In the genomic region with DNA sequence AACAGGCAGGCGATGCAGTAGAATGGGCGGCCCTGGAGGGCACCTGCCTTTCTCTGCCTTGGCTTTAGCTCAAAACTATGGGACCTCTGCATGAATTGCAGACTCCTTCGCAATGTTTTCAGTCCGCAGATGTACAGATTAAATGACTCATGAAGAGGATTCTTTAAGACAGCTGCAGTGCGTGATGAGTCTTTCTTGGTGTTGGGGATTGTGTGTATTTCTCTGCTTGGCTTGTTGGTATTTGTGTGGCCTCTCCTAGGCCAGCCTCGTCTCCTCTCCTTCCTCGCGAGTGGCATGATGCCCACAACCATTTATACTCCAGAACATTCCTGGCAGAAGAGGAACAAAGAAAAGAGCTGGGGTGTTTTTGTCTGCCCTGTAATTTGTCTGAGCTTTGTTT, we compare ENCODE assay signal across 1 cellular context.
TF ChIP-seq lines count a peak whose summit lies in the region.

No MANE protein-coding gene starts in this region.

TF ChIP-seq in GM23338, 12 proteins besides CTCF, POLR2A, EP300 and RAD21 (continued from another document):
- TF ChIP-seq, protein P1, sequence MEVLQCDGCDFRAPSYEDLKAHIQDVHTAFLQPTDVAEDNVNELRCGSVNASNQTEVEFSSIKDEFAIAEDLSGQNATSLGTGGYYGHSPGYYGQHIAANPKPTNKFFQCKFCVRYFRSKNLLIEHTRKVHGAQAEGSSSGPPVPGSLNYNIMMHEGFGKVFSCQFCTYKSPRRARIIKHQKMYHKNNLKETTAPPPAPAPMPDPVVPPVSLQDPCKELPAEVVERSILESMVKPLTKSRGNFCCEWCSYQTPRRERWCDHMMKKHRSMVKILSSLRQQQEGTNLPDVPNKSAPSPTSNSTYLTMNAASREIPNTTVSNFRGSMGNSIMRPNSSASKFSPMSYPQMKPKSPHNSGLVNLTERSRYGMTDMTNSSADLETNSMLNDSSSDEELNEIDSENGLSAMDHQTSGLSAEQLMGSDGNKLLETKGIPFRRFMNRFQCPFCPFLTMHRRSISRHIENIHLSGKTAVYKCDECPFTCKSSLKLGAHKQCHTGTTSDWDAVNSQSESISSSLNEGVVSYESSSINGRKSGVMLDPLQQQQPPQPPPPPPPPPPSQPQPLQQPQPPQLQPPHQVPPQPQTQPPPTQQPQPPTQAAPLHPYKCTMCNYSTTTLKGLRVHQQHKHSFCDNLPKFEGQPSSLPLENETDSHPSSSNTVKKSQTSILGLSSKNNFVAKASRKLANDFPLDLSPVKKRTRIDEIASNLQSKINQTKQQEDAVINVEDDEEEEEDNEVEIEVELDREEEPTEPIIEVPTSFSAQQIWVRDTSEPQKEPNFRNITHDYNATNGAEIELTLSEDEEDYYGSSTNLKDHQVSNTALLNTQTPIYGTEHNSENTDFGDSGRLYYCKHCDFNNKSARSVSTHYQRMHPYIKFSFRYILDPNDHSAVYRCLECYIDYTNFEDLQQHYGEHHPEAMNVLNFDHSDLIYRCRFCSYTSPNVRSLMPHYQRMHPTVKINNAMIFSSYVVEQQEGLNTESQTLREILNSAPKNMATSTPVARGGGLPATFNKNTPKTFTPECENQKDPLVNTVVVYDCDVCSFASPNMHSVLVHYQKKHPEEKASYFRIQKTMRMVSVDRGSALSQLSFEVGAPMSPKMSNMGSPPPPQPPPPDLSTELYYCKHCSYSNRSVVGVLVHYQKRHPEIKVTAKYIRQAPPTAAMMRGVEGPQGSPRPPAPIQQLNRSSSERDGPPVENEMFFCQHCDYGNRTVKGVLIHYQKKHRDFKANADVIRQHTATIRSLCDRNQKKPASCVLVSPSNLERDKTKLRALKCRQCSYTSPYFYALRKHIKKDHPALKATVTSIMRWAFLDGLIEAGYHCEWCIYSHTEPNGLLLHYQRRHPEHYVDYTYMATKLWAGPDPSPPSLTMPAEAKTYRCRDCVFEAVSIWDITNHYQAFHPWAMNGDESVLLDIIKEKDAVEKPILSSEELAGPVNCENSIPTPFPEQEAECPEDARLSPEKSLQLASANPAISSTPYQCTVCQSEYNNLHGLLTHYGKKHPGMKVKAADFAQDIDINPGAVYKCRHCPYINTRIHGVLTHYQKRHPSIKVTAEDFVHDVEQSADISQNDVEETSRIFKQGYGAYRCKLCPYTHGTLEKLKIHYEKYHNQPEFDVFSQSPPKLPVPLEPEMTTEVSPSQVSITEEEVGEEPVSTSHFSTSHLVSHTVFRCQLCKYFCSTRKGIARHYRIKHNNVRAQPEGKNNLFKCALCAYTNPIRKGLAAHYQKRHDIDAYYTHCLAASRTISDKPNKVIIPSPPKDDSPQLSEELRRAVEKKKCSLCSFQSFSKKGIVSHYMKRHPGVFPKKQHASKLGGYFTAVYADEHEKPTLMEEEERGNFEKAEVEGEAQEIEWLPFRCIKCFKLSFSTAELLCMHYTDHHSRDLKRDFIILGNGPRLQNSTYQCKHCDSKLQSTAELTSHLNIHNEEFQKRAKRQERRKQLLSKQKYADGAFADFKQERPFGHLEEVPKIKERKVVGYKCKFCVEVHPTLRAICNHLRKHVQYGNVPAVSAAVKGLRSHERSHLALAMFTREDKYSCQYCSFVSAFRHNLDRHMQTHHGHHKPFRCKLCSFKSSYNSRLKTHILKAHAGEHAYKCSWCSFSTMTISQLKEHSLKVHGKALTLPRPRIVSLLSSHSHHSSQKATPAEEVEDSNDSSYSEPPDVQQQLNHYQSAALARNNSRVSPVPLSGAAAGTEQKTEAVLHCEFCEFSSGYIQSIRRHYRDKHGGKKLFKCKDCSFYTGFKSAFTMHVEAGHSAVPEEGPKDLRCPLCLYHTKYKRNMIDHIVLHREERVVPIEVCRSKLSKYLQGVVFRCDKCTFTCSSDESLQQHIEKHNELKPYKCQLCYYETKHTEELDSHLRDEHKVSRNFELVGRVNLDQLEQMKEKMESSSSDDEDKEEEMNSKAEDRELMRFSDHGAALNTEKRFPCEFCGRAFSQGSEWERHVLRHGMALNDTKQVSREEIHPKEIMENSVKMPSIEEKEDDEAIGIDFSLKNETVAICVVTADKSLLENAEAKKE (CRISPR knock-in tag; IDR thresholded peaks at IDR 0.05), result no peak
- no peak for TF ChIP-seq NANOG (IDR thresholded peaks at IDR 0.05; ENCODE audit: borderline replicate concordance)
- TF ChIP-seq EZH2 (IDR thresholded peaks at IDR 0.05; ENCODE audit: low read depth, unreplicated experiment), result no peak
TF ChIP-seq in GM23338: peak in this region for 0.
